ENCODE assay signal across 23 cellular contexts in the genomic region with DNA sequence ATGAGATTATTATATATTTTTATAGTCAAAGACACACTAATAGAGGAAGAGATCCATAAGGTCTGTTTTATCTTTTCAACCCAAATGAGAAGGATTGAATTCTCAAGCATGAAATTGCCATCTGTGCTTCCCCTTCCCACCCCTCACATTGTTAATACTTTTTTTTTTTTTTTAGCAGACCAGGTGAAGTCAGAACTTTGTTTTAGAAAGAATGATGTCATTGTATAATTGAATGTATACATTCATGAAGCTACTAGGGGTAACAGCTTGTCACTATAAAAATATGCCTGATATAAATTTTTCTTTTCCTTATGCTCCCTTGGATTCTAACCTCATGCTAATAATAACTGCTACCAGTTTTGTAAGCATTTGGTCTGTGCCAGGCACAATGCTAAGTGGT.
"Had no signal": no experiment of that assay in that cellular context is flagged by ENCODE, and none has a peak within 500 bp of the region (broad histone marks: within the 10 kb centered on the region; RNA-seq: fewer than 3 reads in every experiment).

No MANE protein-coding gene starts in this region.

- H3K9me3 ChIP-seq: colonic mucosa, esophagus muscularis mucosa, gastroesophageal sphincter, left lung, lower lobe of right lung, mucosa of descending colon had no signal

- H3K27ac ChIP-seq: colonic mucosa, dorsolateral prefrontal cortex, esophagus muscularis mucosa, foreskin keratinocyte, gastroesophageal sphincter, heart right ventricle, left lung, lower lobe of right lung had no signal

- FAIRE-seq: endothelial cell of umbilical vein, islet of Langerhans, keratinocyte had no signal

- ATAC-seq: foreskin keratinocyte; gastroesophageal sphincter; heart right ventricle; left cardiac atrium; left lung; left ventricle myocardium superior; lower lobe of right lung; mucosa of descending colon; naive thymus-derived CD8-positive, alpha-beta T cell had no signal

- DNase-seq: colonic mucosa; cortex of kidney; dorsolateral prefrontal cortex; effector CD4-positive, alpha-beta T cell; effector memory CD4-positive, alpha-beta T cell; foreskin keratinocyte; glutamatergic neuron; head of caudate nucleus; heart right ventricle; hippocampal formation; left cardiac atrium; left lung; left ventricle myocardium superior; lower lobe of right lung; mesenchymal stem cell; mucosa of descending colon; naive B cell; naive thymus-derived CD8-positive, alpha-beta T cell had no signal

- H3K36me3 ChIP-seq: colonic mucosa, esophagus muscularis mucosa, gastroesophageal sphincter, heart right ventricle, left lung, lower lobe of right lung had no signal

- H3K4me3 ChIP-seq: colonic mucosa, dorsolateral prefrontal cortex, esophagus muscularis mucosa, gastroesophageal sphincter, heart right ventricle, left lung, lower lobe of right lung, mucosa of descending colon had no signal

- H3K4me1 ChIP-seq: colonic mucosa, esophagus muscularis mucosa, foreskin keratinocyte, gastroesophageal sphincter, heart right ventricle, left lung, lower lobe of right lung had no signal

- H3K27me3 ChIP-seq: colonic mucosa, esophagus muscularis mucosa, gastroesophageal sphincter, heart right ventricle, left lung had no signal
